22 cellular contexts compared by ENCODE assay signal in genomic region chr2:564471-565181, GRCh38.
"Had no signal": no experiment of that assay in that cellular context is flagged by ENCODE, and none has a peak within 500 bp of the region (broad histone marks: within the 10 kb centered on the region; RNA-seq: fewer than 3 reads in every experiment).

No MANE protein-coding gene starts in this region.

- H3K9me3 Mint-ChIP-seq: dendritic cell treated with granulocyte-macrophage colony-stimulating factor and Interleukin-4, amounts not matched to agents 40 ng/mL and 50 ng/mL, for 4 days; effector memory CD8-positive, alpha-beta T cell; endodermal cell had no signal

- H3K27me3 Mint-ChIP-seq: dendritic cell treated with granulocyte-macrophage colony-stimulating factor and Interleukin-4, amounts not matched to agents 40 ng/mL and 50 ng/mL, for 4 days had no signal

- ATAC-seq: effector memory CD8-positive, alpha-beta T cell; esophagus mucosa; gastrocnemius medialis; heart right ventricle; left cardiac atrium; left lung; left ventricle myocardium superior; lower lobe of right lung had no signal

- H3K4me3 ChIP-seq: colonic mucosa, esophagus squamous epithelium, gastrocnemius medialis, heart right ventricle, left lung, lower lobe of right lung had no signal

- H3K36me3 ChIP-seq: colonic mucosa, esophagus squamous epithelium, gastrocnemius medialis, heart right ventricle, left lung, lower lobe of right lung had no signal

- H3K27ac Mint-ChIP-seq: dendritic cell treated with granulocyte-macrophage colony-stimulating factor and Interleukin-4, amounts not matched to agents 40 ng/mL and 50 ng/mL, for 4 days; effector memory CD8-positive, alpha-beta T cell had no signal

- H3K27ac ChIP-seq: colonic mucosa, epithelial cell of prostate, esophagus squamous epithelium, gastrocnemius medialis, heart right ventricle, left lung, lower lobe of right lung had no signal

- H3K4me1 Mint-ChIP-seq: endodermal cell had no signal

- H3K9me3 ChIP-seq: colonic mucosa, esophagus squamous epithelium, gastrocnemius medialis, heart right ventricle, left lung, lower lobe of right lung had no signal

- DNase-seq: colonic mucosa; cortex of kidney; effector CD8-positive, alpha-beta T cell; effector memory CD8-positive, alpha-beta T cell; endodermal cell; erythroblast; esophagus squamous epithelium; foreskin fibroblast; foreskin melanocyte; gastrocnemius medialis; glutamatergic neuron; heart right ventricle; hippocampal formation; left cardiac atrium; left lung; left ventricle myocardium superior; lower lobe of right lung; mesenchymal stem cell; midbrain had no signal

- H3K4me3 Mint-ChIP-seq: dendritic cell treated with granulocyte-macrophage colony-stimulating factor and Interleukin-4, amounts not matched to agents 40 ng/mL and 50 ng/mL, for 4 days; effector memory CD8-positive, alpha-beta T cell; endodermal cell had no signal

- H3K27me3 ChIP-seq: colonic mucosa had no signal

- H3K4me1 ChIP-seq: colonic mucosa, gastrocnemius medialis, heart right ventricle, left lung, lower lobe of right lung had no signal
